ENCODE assay signal across 18 cellular contexts in the genomic region with DNA sequence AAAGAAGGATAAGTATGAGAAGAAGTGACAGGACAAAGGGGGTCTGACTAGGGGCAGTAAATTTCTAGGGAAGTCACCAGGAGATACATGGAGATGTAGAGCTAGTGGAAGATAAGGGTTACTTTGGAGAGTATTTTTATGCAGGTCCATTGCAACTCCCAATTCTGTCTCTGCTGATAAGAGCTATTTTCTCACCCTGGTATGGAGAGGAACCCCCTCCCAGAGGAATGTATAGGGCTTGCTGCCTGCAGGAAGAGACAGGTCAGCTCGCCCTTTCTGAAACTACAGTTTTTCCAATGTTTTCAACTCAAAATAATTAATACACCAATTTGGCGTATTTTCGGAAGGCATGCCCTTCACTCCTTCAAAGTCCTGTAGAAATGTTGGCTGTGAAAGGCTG. TPM values are rescaled to one million over a fixed set of nuclear protein-coding genes. Genes with fewer than 3 reads are reported as not detected.
"Had no signal": no experiment of that assay in that cellular context is flagged by ENCODE, and none has a peak within 500 bp of the region (broad histone marks: within the 10 kb centered on the region; RNA-seq: fewer than 3 reads in every experiment).

No MANE protein-coding gene starts in this region.

- H3K27me3 ChIP-seq: upper lobe of left lung, uterus had no signal

- FAIRE-seq: colon had no signal

- ATAC-seq: effector memory CD8-positive, alpha-beta T cell; gastroesophageal sphincter; mucosa of descending colon; naive thymus-derived CD8-positive, alpha-beta T cell had no signal

- H3K27ac Mint-ChIP-seq: dendritic cell treated with granulocyte-macrophage colony-stimulating factor and Interleukin-4, amounts not matched to agents 40 ng/mL and 50 ng/mL, for 4 days; effector memory CD8-positive, alpha-beta T cell; naive thymus-derived CD8-positive, alpha-beta T cell; stimulated activated memory B cell treated with anti-CD40 and anti-IgM and Interleukin-4, amounts not matched to agents 10 μg/mL and 1 μg/mL and 100 μg/mL, for 72 hours; stimulated activated naive CD8-positive, alpha-beta T cell treated with anti-CD3 and anti-CD28 coated beads, Interleukin-15, Interleukin-2, amounts not matched to agents 100 ng/mL and 50 ng/mL, for 24 hours had no signal

- H3K36me3 Mint-ChIP-seq: naive thymus-derived CD8-positive, alpha-beta T cell; stimulated activated memory B cell treated with anti-CD40 and anti-IgM and Interleukin-4, amounts not matched to agents 10 μg/mL and 1 μg/mL and 100 μg/mL, for 72 hours had no signal

- H3K36me3 ChIP-seq: esophagus squamous epithelium, gastroesophageal sphincter, tibial artery, upper lobe of left lung, uterus had no signal

- H3K27ac ChIP-seq: esophagus squamous epithelium, gastroesophageal sphincter, tibial artery, upper lobe of left lung had no signal

- H3K4me3 Mint-ChIP-seq: dendritic cell treated with granulocyte-macrophage colony-stimulating factor and Interleukin-4, amounts not matched to agents 40 ng/mL and 50 ng/mL, for 4 days; effector memory CD8-positive, alpha-beta T cell; naive thymus-derived CD8-positive, alpha-beta T cell; neural crest cell; stimulated activated memory B cell treated with anti-CD40 and anti-IgM and Interleukin-4, amounts not matched to agents 10 μg/mL and 1 μg/mL and 100 μg/mL, for 72 hours; stimulated activated naive CD8-positive, alpha-beta T cell treated with anti-CD3 and anti-CD28 coated beads, Interleukin-15, Interleukin-2, amounts not matched to agents 100 ng/mL and 50 ng/mL, for 24 hours had no signal

- H3K9me3 Mint-ChIP-seq: dendritic cell treated with granulocyte-macrophage colony-stimulating factor and Interleukin-4, amounts not matched to agents 40 ng/mL and 50 ng/mL, for 4 days; effector memory CD8-positive, alpha-beta T cell; neural crest cell; stimulated activated memory B cell treated with anti-CD40 and anti-IgM and Interleukin-4, amounts not matched to agents 10 μg/mL and 1 μg/mL and 100 μg/mL, for 72 hours; stimulated activated naive CD8-positive, alpha-beta T cell treated with anti-CD3 and anti-CD28 coated beads, Interleukin-15, Interleukin-2, amounts not matched to agents 100 ng/mL and 50 ng/mL, for 24 hours had no signal

- DNase-seq: effector memory CD8-positive, alpha-beta T cell; esophagus squamous epithelium; foreskin fibroblast; islet precursor cell; mucosa of descending colon; stimulated activated CD4-positive, alpha-beta T cell treated with anti-CD3 and anti-CD28 coated beads, Interleukin-15, amount 100 ng/mL, for 24 hours; stimulated activated CD4-positive, alpha-beta T cell treated with anti-CD3 and anti-CD28 coated beads, Interleukin-1b, Interleukin-23, amount 100 ng/mL, for 48 hours; stimulated activated CD4-positive, alpha-beta T cell treated with anti-CD3 and anti-CD28 coated beads, Interleukin-4, amount 100 ng/mL, for 24 hours; tibial artery; upper lobe of left lung had no signal

- H3K9me3 ChIP-seq: esophagus squamous epithelium, gastroesophageal sphincter, mucosa of descending colon, tibial artery, upper lobe of left lung, uterus had no signal

- H3K4me3 ChIP-seq: esophagus squamous epithelium, gastroesophageal sphincter, mucosa of descending colon, tibial artery, upper lobe of left lung, uterus had no signal

- H3K4me1 ChIP-seq: esophagus squamous epithelium, gastroesophageal sphincter, tibial artery, upper lobe of left lung, uterus had no signal

- H3K4me1 Mint-ChIP-seq: stimulated activated memory B cell treated with anti-CD40 and anti-IgM and Interleukin-4, amounts not matched to agents 10 μg/mL and 1 μg/mL and 100 μg/mL, for 72 hours had no signal

RNA-seq across cellular contexts. Expression of a gene that starts 11.4 kb away (rescaled TPM):
- polyA plus RNA-seq: naive thymus-derived CD8-positive, alpha-beta T cell had no signal
